ENCODE assay signal across 12 cellular contexts in the genomic region with DNA sequence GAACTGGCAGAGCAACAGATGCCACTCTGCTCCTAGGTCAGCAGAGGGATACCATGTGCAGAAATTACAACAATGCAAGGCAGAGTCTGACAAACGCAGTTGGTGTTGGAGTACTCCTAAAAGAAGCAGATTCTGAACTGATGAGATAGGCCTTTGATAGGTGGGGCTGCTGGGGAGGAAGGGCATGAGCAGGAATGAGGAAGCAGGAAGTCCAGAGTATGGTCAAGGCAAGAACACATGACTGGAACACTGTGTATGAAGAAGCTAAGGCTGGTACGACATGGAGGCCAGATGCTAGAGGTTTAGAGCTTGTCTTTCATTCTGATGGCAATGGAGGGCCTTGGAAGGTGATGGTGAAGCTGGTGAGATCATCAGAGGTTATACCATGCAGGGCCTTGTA. TPM values are rescaled to one million over a fixed set of nuclear protein-coding genes. Genes with fewer than 3 reads are reported as not detected.
DNase-seq lines count a peak whose midpoint lies in the region; ATAC-seq, FAIRE-seq and TF ChIP-seq lines count a peak whose summit lies in the region.
"Had no signal": no experiment of that assay in that cellular context is flagged by ENCODE, and none has a peak within 500 bp of the region (broad histone marks: within the 10 kb centered on the region; RNA-seq: fewer than 3 reads in every experiment).

No MANE protein-coding gene starts in this region.

- H3K9me1 ChIP-seq in endothelial cell of umbilical vein (replicated peaks; ENCODE audit: control insufficient read depth, extremely low read depth, insufficient read depth, low read length): no peaks in the 10 kb centered on the region

- peak overlapping the region; percentile 41 for H3K27ac Mint-ChIP-seq in stimulated activated effector memory CD8-positive, alpha-beta T cell treated with anti-CD3 and anti-CD28 coated beads, Interleukin-12 subunit alpha, Interleukin-12 subunit beta, amount 100 ng/mL, for 72 hours
- H3K27ac Mint-ChIP-seq: activated naive CD8-positive, alpha-beta T cell treated with anti-CD3 and anti-CD28 coated beads for 36 hours had no signal

- no peak overlapping the region for H3K9ac ChIP-seq in OCI-LY3 (ENCODE audit: low read length)
- no peak overlapping the region for H3K9ac ChIP-seq in endothelial cell of umbilical vein (replicated peaks; ENCODE audit: extremely low read depth, insufficient read depth, low read length)
- H3K9ac ChIP-seq in mesendoderm (ENCODE audit: low read length): no peak overlapping the region

- no TSS peak for BruUV-seq in endothelial cell of umbilical vein (replicated peaks; lab: Mats Ljungman, UMichigan)

- H2BK120ac ChIP-seq in mesendoderm (ENCODE audit: low read depth, low read length): no peak overlapping the region

- H2AK5ac ChIP-seq in mesendoderm (ENCODE audit: low read length): no peak overlapping the region

- no peak overlapping the region for H3K23ac ChIP-seq in mesendoderm (ENCODE audit: low read length)

- H4K20me1 ChIP-seq in OCI-LY3 (ENCODE audit: insufficient read depth, low read length): no peaks in the 10 kb centered on the region
- no peaks in the 10 kb centered on the region for H4K20me1 ChIP-seq in endothelial cell of umbilical vein (replicated peaks; ENCODE audit: control insufficient read depth, extremely low read depth, insufficient read depth, low read length)

- H3K56ac ChIP-seq in mesendoderm (ENCODE audit: low read length): no peak overlapping the region

- CTCF ChIA-PET in HEK293 (lab: Yijun Ruan, JAX) (interaction anchor here (0.6 kb wide), 1 partner anchor 12 kb away, joined by 3 read pairs; a partner anchor contains a TSS), endothelial cell of umbilical vein (lab: Charles Lee) (no interaction called here)

- H3K4me2 ChIP-seq in OCI-LY3 (ENCODE audit: low read length): no peak overlapping the region
- no peak overlapping the region for H3K4me2 ChIP-seq in endothelial cell of umbilical vein (ENCODE audit: insufficient read depth, low read length)
- H3K4me2 ChIP-seq in mesendoderm (ENCODE audit: low read length): no peak overlapping the region

- no peaks in the 10 kb centered on the region for H3K36me3 Mint-ChIP-seq in stimulated activated effector memory CD8-positive, alpha-beta T cell treated with anti-CD3 and anti-CD28 coated beads, Interleukin-12 subunit alpha, Interleukin-12 subunit beta, amount 100 ng/mL, for 72 hours
- H3K36me3 Mint-ChIP-seq: activated naive CD8-positive, alpha-beta T cell treated with anti-CD3 and anti-CD28 coated beads for 36 hours had no signal

- intact Hi-C loops in endothelial cell of umbilical vein (cut with micrococcal nuclease): no loop called here

- no peak overlapping the region for H3K4me3 ChIP-seq in HEK293 (ENCODE audit: low read depth, low read length)
- H3K4me3 ChIP-seq in OCI-LY3 (ENCODE audit: low read length): no peak overlapping the region
- H3K4me3 ChIP-seq in endothelial cell of umbilical vein (replicated peaks in 1 of 3; ENCODE audit: insufficient read depth in 1 of 3, low read depth in 1 of 3, low read length in 3 of 3): no peak overlapping the region
- H3K4me3 ChIP-seq in mesendoderm (ENCODE audit: low read length): no peak overlapping the region
- H3K4me3 ChIP-seq: spleen had no signal

- H3K18ac ChIP-seq in mesendoderm (ENCODE audit: low read length): no peak overlapping the region

- no peak overlapping the region for H4K5ac ChIP-seq in mesendoderm (ENCODE audit: low read length)

- H2AFZ ChIP-seq in OCI-LY3 (ENCODE audit: low read depth, low read length) (peak overlapping the region; percentile 86), endothelial cell of umbilical vein (ENCODE audit: low read depth, low read length) (peak overlapping the region; percentile 41)

- H3K4me1 ChIP-seq in HEK293 (ENCODE audit: control insufficient read depth, insufficient read depth, low read length): no peaks in the 10 kb centered on the region
- no peaks in the 10 kb centered on the region for H3K4me1 ChIP-seq in OCI-LY3 (ENCODE audit: low read length)
- no peaks in the 10 kb centered on the region for H3K4me1 ChIP-seq in endothelial cell of umbilical vein (ENCODE audit: control insufficient read depth, extremely low read depth, insufficient read depth, low read length)
- no peaks in the 10 kb centered on the region for H3K4me1 ChIP-seq in mesendoderm (ENCODE audit: control insufficient read depth, low read depth, low read length)

- WGBS in mesendoderm (ENCODE audit: extremely low coverage, insufficient coverage, low lambda C conversion rate): no CpG with 5 or more reads among the region's 2 CpGs

- H3K9me3 ChIP-seq in HEK293 (ENCODE audit: control insufficient read depth, insufficient read depth, low read depth, low read length) (no peaks in the 10 kb centered on the region), OCI-LY3 (ENCODE audit: insufficient read depth, low read length) (no peaks in the 10 kb centered on the region), endothelial cell of umbilical vein (replicated peaks; ENCODE audit: control insufficient read depth, insufficient read depth, low read length) (no peaks in the 10 kb centered on the region)
- H3K9me3 ChIP-seq: spleen had no signal

- dilution Hi-C loops in endothelial cell of umbilical vein (cut with MboI; ENCODE audit: extremely low pct_ligation_motif_present, low sequenced_read_pairs): no loop called here

- TF ChIP-seq CTCF in HEK293 (tag by site-specific recombination; IDR thresholded peaks at IDR 0.05) (no peak), OCI-LY3 (IDR thresholded peaks at IDR 0.05; ENCODE audit: low read depth, low read length) (no peak), endothelial cell of umbilical vein (IDR thresholded peaks at IDR 0.05; ENCODE audit: extremely low read depth in 1 of 2, insufficient read depth in 1 of 2, low read depth in 1 of 2, low read length in 2 of 2) (no peak)

- no peaks in the 10 kb centered on the region for H3K9me3 Mint-ChIP-seq in stimulated activated effector memory CD8-positive, alpha-beta T cell treated with anti-CD3 and anti-CD28 coated beads, Interleukin-12 subunit alpha, Interleukin-12 subunit beta, amount 100 ng/mL, for 72 hours
- H3K9me3 Mint-ChIP-seq: activated naive CD8-positive, alpha-beta T cell treated with anti-CD3 and anti-CD28 coated beads for 36 hours had no signal

- ATAC-seq in stimulated activated effector memory CD8-positive, alpha-beta T cell treated with anti-CD3 and anti-CD28 coated beads, Interleukin-12 subunit alpha, Interleukin-12 subunit beta, amount 100 ng/mL, for 72 hours: no peak

- no peak overlapping the region for H2BK5ac ChIP-seq in mesendoderm (ENCODE audit: low read length)

- DNase-seq in endothelial cell of umbilical vein (ENCODE audit: low read depth, low spot score) (no peak), NCI-H748 (lab: John Stamatoyannopoulos, UW; ENCODE audit: unreplicated experiment) (no peak), mesendoderm (no peak), SW 1271 (lab: John Stamatoyannopoulos, UW) (no peak)
- DNase-seq in stimulated activated effector memory CD8-positive, alpha-beta T cell treated with anti-CD3 and anti-CD28 coated beads, Interleukin-12 subunit alpha, Interleukin-12 subunit beta, amount 100 ng/mL, for 72 hours (ENCODE audit: low spot score in 2 of 2): no peak
- DNase-seq: activated CD8-positive, alpha-beta memory T cell treated with anti-CD3 and anti-CD28 coated beads, Interleukin-2, amount 50 U/mL, for 48 hours; activated naive CD8-positive, alpha-beta T cell treated with anti-CD3 and anti-CD28 coated beads for 36 hours; glutamatergic neuron; NCI-H1048; spleen had no signal

- H3K79me2 ChIP-seq in OCI-LY3 (ENCODE audit: low read length): no peaks in the 10 kb centered on the region
- no peaks in the 10 kb centered on the region for H3K79me2 ChIP-seq in endothelial cell of umbilical vein (ENCODE audit: control insufficient read depth, insufficient read depth, low read length)
- H3K79me2 ChIP-seq in mesendoderm (ENCODE audit: control insufficient read depth, insufficient read depth, low read length): no peaks in the 10 kb centered on the region

- H3K79me1 ChIP-seq in mesendoderm (ENCODE audit: low read length): no peaks in the 10 kb centered on the region

- no peak for FAIRE-seq in endothelial cell of umbilical vein (lab: Jason Lieb, UNC)

- no peak for TF ChIP-seq POLR2A in endothelial cell of umbilical vein (IDR thresholded peaks at IDR 0.05; ENCODE audit: low read depth, low read length)

- H3K36me3 ChIP-seq in HEK293 (ENCODE audit: control insufficient read depth in 2 of 2, insufficient read depth in 1 of 2, low read length in 2 of 2) (no peaks in the 10 kb centered on the region), OCI-LY3 (replicated peaks; ENCODE audit: low read depth, low read length) (no peaks in the 10 kb centered on the region), endothelial cell of umbilical vein (ENCODE audit: control insufficient read depth in 2 of 2, extremely low read depth in 1 of 2, insufficient read depth in 2 of 2, low read length in 2 of 2) (no peaks in the 10 kb centered on the region), mesendoderm (ENCODE audit: control insufficient read depth, insufficient read depth, low read length) (no peaks in the 10 kb centered on the region)
- H3K36me3 ChIP-seq: spleen had no signal

- no peak overlapping the region for H3K4ac ChIP-seq in mesendoderm (ENCODE audit: low read depth, low read length)

- no peak overlapping the region for H3K27ac ChIP-seq in HEK293 (ENCODE audit: extremely low read depth, low read depth, low read length)
- no peak overlapping the region for H3K27ac ChIP-seq in OCI-LY3 (ENCODE audit: low read length)
- no peak overlapping the region for H3K27ac ChIP-seq in endothelial cell of umbilical vein (ENCODE audit: insufficient read depth, low read depth, low read length)
- no peak overlapping the region for H3K27ac ChIP-seq in mesendoderm (ENCODE audit: low read depth, low read length)
- H3K27ac ChIP-seq: spleen had no signal

- no peaks in the 10 kb centered on the region for H3K4me1 Mint-ChIP-seq in stimulated activated effector memory CD8-positive, alpha-beta T cell treated with anti-CD3 and anti-CD28 coated beads, Interleukin-12 subunit alpha, Interleukin-12 subunit beta, amount 100 ng/mL, for 72 hours

- no peak overlapping the region for H2BK15ac ChIP-seq in mesendoderm (replicated peaks; ENCODE audit: low read depth)

- H4K8ac ChIP-seq in mesendoderm (ENCODE audit: low read depth, low read length): no peak overlapping the region

- POLR2A ChIA-PET in HEK293 (lab: Yijun Ruan, JAX) (no interaction called here), endothelial cell of umbilical vein (lab: Charles Lee) (no interaction called here)

- H3K4me3 Mint-ChIP-seq in stimulated activated effector memory CD8-positive, alpha-beta T cell treated with anti-CD3 and anti-CD28 coated beads, Interleukin-12 subunit alpha, Interleukin-12 subunit beta, amount 100 ng/mL, for 72 hours: no peak overlapping the region
- H3K4me3 Mint-ChIP-seq: activated naive CD8-positive, alpha-beta T cell treated with anti-CD3 and anti-CD28 coated beads for 36 hours had no signal

- H3K27me3 ChIP-seq in OCI-LY3 (ENCODE audit: low read depth, low read length) (no peaks in the 10 kb centered on the region), endothelial cell of umbilical vein (ENCODE audit: control insufficient read depth in 2 of 2, insufficient read depth in 2 of 2, low read length in 2 of 2) (no peaks in the 10 kb centered on the region), mesendoderm (ENCODE audit: insufficient read depth, low read length, poor library complexity) (no peaks in the 10 kb centered on the region)
- H3K27me3 ChIP-seq: spleen had no signal

RNA-seq across cellular contexts. Expression of a gene that starts 11.5 kb away (rescaled TPM):
- 130 and 144 TPM in 2 replicates for total RNA-seq in endothelial cell of umbilical vein
- polyA plus RNA-seq in endothelial cell of umbilical vein: 32.4 and 38.0 TPM in 2 replicates
- 51.6 and 54.0 TPM in 2 replicates for polyA plus RNA-seq in endothelial cell of umbilical vein (2011; cell fraction: cytosol; rRNA removed)
- 61.5 and 77.7 TPM in 2 replicates for polyA plus RNA-seq in endothelial cell of umbilical vein (2011; cell fraction: nucleus; rRNA removed)
- 56.8 and 76.2 TPM in 2 replicates for polyA plus RNA-seq in endothelial cell of umbilical vein (2012)
- 78.6 and 81.4 TPM in 2 replicates for polyA minus RNA-seq in endothelial cell of umbilical vein
- 57.8 TPM for polyA minus RNA-seq in endothelial cell of umbilical vein (2011; cell fraction: cytosol; rRNA and poly(A)+ RNA removed)
- 49.0 and 74.2 TPM in 2 replicates for polyA minus RNA-seq in endothelial cell of umbilical vein (2011; cell fraction: nucleus; rRNA and poly(A)+ RNA removed)
- polyA plus RNA-seq in mesendoderm (2013, experiment 1 of 2): 112 TPM
- 114 TPM for polyA plus RNA-seq in mesendoderm (2013, experiment 2 of 2)

RNA-seq across cellular contexts. Expression of a gene that starts 56.8 kb away (rescaled TPM):
- 193 and 199 TPM in 2 replicates for total RNA-seq in endothelial cell of umbilical vein
- 69.7 and 72.8 TPM in 2 replicates for polyA plus RNA-seq in endothelial cell of umbilical vein
- polyA plus RNA-seq in endothelial cell of umbilical vein (2011; cell fraction: cytosol; rRNA removed): 83.1 and 87.7 TPM in 2 replicates
- polyA plus RNA-seq in endothelial cell of umbilical vein (2011; cell fraction: nucleus; rRNA removed): 96.6 and 103 TPM in 2 replicates
- polyA plus RNA-seq in endothelial cell of umbilical vein (2012): 92.9 and 99.3 TPM in 2 replicates
- 30.7 and 35.9 TPM in 2 replicates for polyA minus RNA-seq in endothelial cell of umbilical vein
- 29.4 TPM for polyA minus RNA-seq in endothelial cell of umbilical vein (2011; cell fraction: cytosol; rRNA and poly(A)+ RNA removed)
- polyA minus RNA-seq in endothelial cell of umbilical vein (2011; cell fraction: nucleus; rRNA and poly(A)+ RNA removed): 23.7 and 46.5 TPM in 2 replicates
- polyA plus RNA-seq in mesendoderm (2013, experiment 1 of 2): 38.9 TPM
- 40.0 TPM for polyA plus RNA-seq in mesendoderm (2013, experiment 2 of 2)
